Comparison of ENCODE assay signal across 8 cellular contexts in the genomic region with DNA sequence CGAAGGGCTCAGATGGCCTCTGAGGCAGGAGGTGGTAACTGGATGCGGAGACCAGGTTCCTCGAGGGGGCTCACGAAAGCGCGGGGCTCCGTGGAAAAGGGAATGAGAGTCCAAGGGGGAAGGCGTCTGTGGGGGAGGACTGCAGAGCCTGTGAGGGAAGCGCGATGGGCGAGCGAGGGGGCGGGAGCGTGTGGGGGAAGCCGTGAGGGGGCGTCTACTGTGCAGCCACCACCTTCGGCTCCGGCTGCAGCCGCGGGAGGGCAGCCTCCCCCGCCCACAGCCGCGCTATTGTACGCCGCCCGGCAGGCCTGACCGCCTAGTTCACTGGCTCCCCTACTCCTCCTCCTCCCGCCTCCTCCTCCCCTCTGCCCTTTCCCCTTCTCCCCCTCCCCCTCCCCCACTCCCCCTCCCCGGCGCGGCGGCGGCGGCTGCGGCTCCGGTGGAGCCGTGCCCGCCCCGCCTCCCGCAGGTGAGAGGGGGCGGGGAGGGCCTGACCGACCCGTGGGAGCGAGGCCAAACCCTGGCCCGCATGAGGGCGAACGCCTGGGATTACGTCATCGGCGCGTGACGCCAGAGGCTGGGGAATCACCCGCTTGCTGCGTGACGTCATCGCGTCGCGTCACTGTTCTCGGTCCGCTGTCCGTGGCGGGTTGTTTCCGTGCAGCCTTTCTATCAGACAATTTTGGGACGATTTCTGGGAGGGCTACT. TPM values are rescaled to one million over a fixed set of nuclear protein-coding genes. Genes with fewer than 3 reads are reported as not detected.
A peak's percentile ranks its signal among the peaks of the same experiment; 100 is the strongest.
DNase-seq lines count a peak whose midpoint lies in the region; ATAC-seq and TF ChIP-seq lines count a peak whose summit lies in the region.

A gene (minus strand): TSS at position 294 of the 708 bp plus-strand sequence. CDS start 81,574 bp downstream, outside the sequence.

- H3K4me3 Mint-ChIP-seq in nephron = peak within 1 kb of the TSS; percentile 95 to 96 (median 96)

- H3K9me3 Mint-ChIP-seq in nephron = no peaks in the 10 kb centered on the region

- H3K27ac Mint-ChIP-seq in nephron = peak within 1 kb of the TSS; percentile 94 to 99 (median 97)

- DNase-seq in DMS153 treated with DMSO at 0.1 percent for 48 hours (lab: John Stamatoyannopoulos, UW; ENCODE audit: unreplicated experiment) (peak; percentile 87), KG1 (lab: John Stamatoyannopoulos, UW) (peak; percentile 68), RKO (ENCODE audit: low spot score) (peak; percentile 95), fibroblast of the aortic adventitia (ENCODE audit: low read depth) (peak; percentile 76)
- peak; percentile 85 for DNase-seq in activated T-helper 9 cell treated with anti-CD3 and anti-CD28 coated beads, Interleukin-2, amount 50 U/mL, for 16 hours (ENCODE audit: low read depth)
- peak; percentile 83 for DNase-seq in stimulated activated naive CD4-positive, alpha-beta T cell treated with Interleukin-2 at 50 U/mL for 16 hours (lab: John Stamatoyannopoulos, UW)

- peaks cover 4% of the 10 kb centered on the region for H3K27me3 Mint-ChIP-seq in nephron (ENCODE audit: low read depth)

- TF ChIP-seq CTCF in fibroblast of the aortic adventitia (IDR thresholded peaks at IDR 0.05; ENCODE audit: insufficient read depth, low read length) (peak; percentile 28), nephron (IDR thresholded peaks at IDR 0.05; ENCODE audit: unreplicated experiment in 3 of 3) (peak; percentile 17 to 23 (median 21))

- no peaks in the 10 kb centered on the region for H3K36me3 Mint-ChIP-seq in nephron (ENCODE audit: low read depth)

- peaks cover 16% of the 10 kb centered on the region for H3K4me1 Mint-ChIP-seq in nephron

- H3K4me3 ChIP-seq in fibroblast of the aortic adventitia (ENCODE audit: low read depth, low read length) = peak within 1 kb of the TSS; percentile 65

- ATAC-seq in GM21717 (IDR thresholded peaks at IDR 0.05; ENCODE audit: unreplicated experiment) = peak; percentile 51

RNA-seq across cellular contexts. Expression of the gene that starts here (rescaled TPM):
- total RNA-seq in fibroblast of the aortic adventitia (ENCODE audit: low replicate concordance) = 56.2 and 95.2 TPM in 2 replicates

Comparison
In these comparisons a context has a peak if more than half of its experiments do, and no peak if none do; other contexts are left out.
1. Peak in every context shown above with its lines: DNase-seq, ATAC-seq and H3K4me3 ChIP-seq.